15 cellular contexts compared by ENCODE assay signal in the genomic region with DNA sequence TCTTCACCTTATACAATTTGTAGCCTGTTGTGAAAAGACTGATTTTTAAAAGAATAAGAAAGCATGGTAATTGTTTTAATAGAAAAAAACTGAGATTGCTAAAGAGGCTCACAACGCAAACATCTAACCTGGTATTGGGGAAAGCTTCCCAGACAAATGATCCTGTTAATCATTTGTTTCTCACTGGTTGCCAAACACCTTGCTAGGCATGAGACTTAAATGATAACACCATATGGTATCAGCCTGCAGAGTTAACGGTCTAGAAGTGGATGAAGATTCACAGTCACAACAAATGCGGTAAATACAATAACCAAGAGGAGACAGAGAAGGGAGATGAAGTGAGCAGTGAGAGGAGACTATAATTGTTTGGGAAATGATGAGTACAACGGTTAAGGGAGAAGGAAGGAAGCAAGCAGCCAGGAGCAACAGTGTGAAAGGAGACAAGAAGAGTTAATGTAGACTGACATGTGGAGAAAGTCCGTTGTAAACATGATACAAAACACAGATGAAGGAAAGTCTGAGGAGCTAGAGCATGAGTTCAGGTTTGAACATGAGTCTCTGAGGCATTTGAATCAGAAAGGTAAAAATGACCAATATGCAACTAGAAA. TPM values are rescaled to one million over a fixed set of nuclear protein-coding genes. Genes with fewer than 3 reads are reported as not detected.
DNase-seq lines count a peak whose midpoint lies in the region; ATAC-seq and TF ChIP-seq lines count a peak whose summit lies in the region.
"Had no signal": no experiment of that assay in that cellular context is flagged by ENCODE, and none has a peak within 500 bp of the region (broad histone marks: within the 10 kb centered on the region; RNA-seq: fewer than 3 reads in every experiment).

No MANE protein-coding gene starts in this region.

- H3K79me2 ChIP-seq in OCI-LY1 (ENCODE audit: insufficient read depth, low read length) = peaks cover 82% of the 10 kb centered on the region

- H4K20me1 ChIP-seq in OCI-LY1 (ENCODE audit: insufficient read depth, low read length) = no peaks in the 10 kb centered on the region

- intact Hi-C loops in right lobe of liver (cut with DNase I) = loop anchor here in 1 of 2 donors (5.0 kb wide), 1 partner anchor 207 kb away; no protein-coding TSS in a partner anchor

- H3K9me2 ChIP-seq in OCI-LY1 (ENCODE audit: low read depth, low read length) = no peaks in the 10 kb centered on the region

- in situ Hi-C loops in G401 (cut with HindIII; ENCODE audit: low sequenced_read_pairs) = no loop called here

- H3K27ac Mint-ChIP-seq in activated CD8-positive, alpha-beta memory T cell treated with anti-CD3 and anti-CD28 coated beads, Interleukin-2, amount 10 ng/mL, durations not matched to agents 7 days and 5 days = no peak overlapping the region
- H3K27ac Mint-ChIP-seq: mesothelial cell of epicardium; stimulated activated effector memory CD8-positive, alpha-beta T cell treated with anti-CD3 and anti-CD28 coated beads, Interleukin-12 subunit alpha, Interleukin-12 subunit beta, amount 100 ng/mL, for 72 hours had no signal

- peaks cover 7% of the 10 kb centered on the region for H3K36me3 Mint-ChIP-seq in activated CD8-positive, alpha-beta memory T cell treated with anti-CD3 and anti-CD28 coated beads, Interleukin-2, amount 10 ng/mL, durations not matched to agents 7 days and 5 days
- H3K36me3 Mint-ChIP-seq: stimulated activated effector memory CD8-positive, alpha-beta T cell treated with anti-CD3 and anti-CD28 coated beads, Interleukin-12 subunit alpha, Interleukin-12 subunit beta, amount 100 ng/mL, for 72 hours had no signal

- H3K27me3 ChIP-seq in OCI-LY1 (ENCODE audit: insufficient read depth, low read length) (no peaks in the 10 kb centered on the region), right lobe of liver (no peaks in the 10 kb centered on the region)
- H3K27me3 ChIP-seq: transverse colon had no signal

- H3K4me2 ChIP-seq in OCI-LY1 (ENCODE audit: low read length) = peak overlapping the region; percentile 52; the same call in 1 of the 2 replicates

- CTCF ChIA-PET in activated CD8-positive, alpha-beta memory T cell treated with anti-CD3 and anti-CD28 coated beads, Interleukin-2, amount 10 ng/mL, durations not matched to agents 7 days and 5 days (lab: Charles Lee) = no interaction called here

- DNase-seq in G401 (ENCODE audit: low spot score) (peak; percentile 44), right lobe of liver (no peak)
- DNase-seq in activated CD8-positive, alpha-beta memory T cell treated with anti-CD3 and anti-CD28 coated beads, Interleukin-2, amount 10 ng/mL, durations not matched to agents 7 days and 5 days = no peak
- DNase-seq: SIG-M5, T-helper 9 cell, transverse colon had no signal

- no peaks in the 10 kb centered on the region; the same call in 1 of the 2 replicates for H3K36me3 ChIP-seq in OCI-LY1 (ENCODE audit: insufficient read depth, low read length)
- H3K36me3 ChIP-seq in right lobe of liver = no peaks in the 10 kb centered on the region
- H3K36me3 ChIP-seq: transverse colon had no signal

- H3K4me1 ChIP-seq in OCI-LY1 (ENCODE audit: insufficient read depth, low read length, severe bottlenecking) (peaks cover 29% of the 10 kb centered on the region), right lobe of liver (peaks cover 0 to 20% (median 5%) of the 10 kb centered on the region in 4 donors)

- H3K4me3 ChIP-seq in OCI-LY1 (ENCODE audit: low read depth, low read length, poor library complexity, severe bottlenecking) (no peak overlapping the region), right lobe of liver (no peak overlapping the region)
- H3K4me3 ChIP-seq: transverse colon had no signal

- TF ChIP-seq CTCF in OCI-LY1 (IDR thresholded peaks at IDR 0.05; ENCODE audit: low read length) (no peak), right lobe of liver (IDR thresholded peaks at IDR 0.05) (no peak)

- H3K27me3 Mint-ChIP-seq in activated CD8-positive, alpha-beta memory T cell treated with anti-CD3 and anti-CD28 coated beads, Interleukin-2, amount 10 ng/mL, durations not matched to agents 7 days and 5 days = no peaks in the 10 kb centered on the region
- H3K27me3 Mint-ChIP-seq: central memory CD8-positive, alpha-beta T cell had no signal

- H3K9me3 Mint-ChIP-seq in activated CD8-positive, alpha-beta memory T cell treated with anti-CD3 and anti-CD28 coated beads, Interleukin-2, amount 10 ng/mL, durations not matched to agents 7 days and 5 days (ENCODE audit: low read depth) = no peaks in the 10 kb centered on the region
- H3K9me3 Mint-ChIP-seq: central memory CD8-positive, alpha-beta T cell; mesothelial cell of epicardium; stimulated activated effector memory CD8-positive, alpha-beta T cell treated with anti-CD3 and anti-CD28 coated beads, Interleukin-12 subunit alpha, Interleukin-12 subunit beta, amount 100 ng/mL, for 72 hours had no signal

- no peaks in the 10 kb centered on the region for H3F3A ChIP-seq in OCI-LY1 (ENCODE audit: insufficient read depth, low read length)

- no peaks in the 10 kb centered on the region for H3K9me3 ChIP-seq in OCI-LY1 (ENCODE audit: low read length)
- no peaks in the 10 kb centered on the region for H3K9me3 ChIP-seq in right lobe of liver
- H3K9me3 ChIP-seq: transverse colon had no signal

- WGBS in right lobe of liver (ENCODE audit: insufficient coverage, low coverage, low lambda C conversion rate, missing lambda C conversion rate) = 8% methylated on average over 5 of the region's 5 CpGs

- H3K9ac ChIP-seq in OCI-LY1 (ENCODE audit: low read length) = peak overlapping the region; percentile 8; the same call in 1 of the 2 replicates

- H3K27ac ChIP-seq in OCI-LY1 (ENCODE audit: low read depth, low read length, poor library complexity, severe bottlenecking) = peak overlapping the region; percentile 77
- H3K27ac ChIP-seq in right lobe of liver = no peak overlapping the region
- H3K27ac ChIP-seq: transverse colon had no signal

- peaks cover 13% of the 10 kb centered on the region for H3K4me1 Mint-ChIP-seq in activated CD8-positive, alpha-beta memory T cell treated with anti-CD3 and anti-CD28 coated beads, Interleukin-2, amount 10 ng/mL, durations not matched to agents 7 days and 5 days

- no peak overlapping the region for H3K4me3 Mint-ChIP-seq in activated CD8-positive, alpha-beta memory T cell treated with anti-CD3 and anti-CD28 coated beads, Interleukin-2, amount 10 ng/mL, durations not matched to agents 7 days and 5 days
- H3K4me3 Mint-ChIP-seq: central memory CD8-positive, alpha-beta T cell; mesothelial cell of epicardium; stimulated activated effector memory CD8-positive, alpha-beta T cell treated with anti-CD3 and anti-CD28 coated beads, Interleukin-12 subunit alpha, Interleukin-12 subunit beta, amount 100 ng/mL, for 72 hours had no signal

- H2AFZ ChIP-seq in OCI-LY1 (ENCODE audit: low read length) = no peak overlapping the region

- TF ChIP-seq POLR2A in right lobe of liver (IDR thresholded peaks at IDR 0.05) = no peak

- ATAC-seq in HG03432 (IDR thresholded peaks at IDR 0.05; ENCODE audit: unreplicated experiment) = peak; percentile 10
- ATAC-seq in right lobe of liver = peak; percentile 83 to 91 (median 86)
- ATAC-seq in HG03520 (IDR thresholded peaks at IDR 0.05; ENCODE audit: unreplicated experiment) = no peak
- ATAC-seq in activated CD8-positive, alpha-beta memory T cell treated with anti-CD3 and anti-CD28 coated beads, Interleukin-2, amount 10 ng/mL, durations not matched to agents 7 days and 5 days = no peak
- no peak for ATAC-seq in GM21825 (IDR thresholded peaks at IDR 0.05; ENCODE audit: unreplicated experiment)
- no peak for ATAC-seq in GM21381 (IDR thresholded peaks at IDR 0.05; ENCODE audit: unreplicated experiment)
- ATAC-seq: HCT116; stimulated activated effector memory CD8-positive, alpha-beta T cell treated with anti-CD3 and anti-CD28 coated beads, Interleukin-12 subunit alpha, Interleukin-12 subunit beta, amount 100 ng/mL, for 72 hours had no signal

RNA-seq across cellular contexts. Expression of gene GXYLT1, which starts 19.8 kb away (rescaled TPM):
- total RNA-seq in G401 (2014; rRNA removed; shearing (Covaris generic)) = 6.2 and 16.0 TPM in 2 replicates
- 10 to 100 TPM in 5 of 6 experiments, 1 to 10 TPM in 1; 9.3 to 13.8 (median 10.8) TPM for total RNA-seq in right lobe of liver
- 1 to 10 TPM; 8.4 to 8.7 TPM for total RNA-seq in activated CD8-positive, alpha-beta memory T cell treated with anti-CD3 and anti-CD28 coated beads, Interleukin-2, amount 10 ng/mL, durations not matched to agents 7 days and 5 days

Comparison
In these comparisons a context has a peak if more than half of its experiments do, and no peak if none do; other contexts are left out.
1. ATAC-seq: peak in HG03432 (single experiment) and right lobe of liver (4 of 4); none in HG03520 (single experiment), activated CD8-positive, alpha-beta memory T cell treated with anti-CD3 and anti-CD28 coated beads, Interleukin-2, amount 10 ng/mL, durations not matched to agents 7 days and 5 days (single experiment), GM21825 (single experiment) and GM21381 (single experiment).